In the genomic region with DNA sequence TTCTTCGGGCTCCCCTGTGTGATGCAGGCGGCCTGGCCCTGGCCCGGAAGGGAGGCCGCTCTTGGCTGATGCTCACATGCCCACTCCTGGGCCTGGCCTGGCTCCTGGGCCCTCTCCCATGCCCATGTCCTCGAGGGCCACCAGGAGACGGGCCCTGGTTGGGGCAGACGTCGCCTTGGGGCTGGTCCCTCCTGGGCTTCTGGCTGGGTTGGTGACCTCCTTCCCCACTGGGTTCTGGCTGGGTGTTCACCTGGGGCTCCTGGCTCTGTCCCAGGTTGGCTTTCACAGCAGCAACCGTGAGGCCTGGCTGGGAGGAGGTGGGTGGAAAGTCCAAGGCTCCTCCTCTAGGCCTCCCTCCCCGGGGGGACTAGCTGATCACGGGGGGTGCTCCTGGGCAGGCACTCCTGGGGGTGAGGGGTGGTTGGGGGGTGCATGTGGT, we compare ENCODE assay signal across 1 cellular context.
TF ChIP-seq lines count a peak whose summit lies in the region.

No MANE protein-coding gene starts in this region.

TF ChIP-seq in HepG2, 621 proteins besides CTCF, POLR2A, EP300 and RAD21 (continued from another document and continues in another):
- TF ChIP-seq SPEN (CRISPR knock-in tag; IDR thresholded peaks at IDR 0.05; ENCODE audit: low read depth) (peak; percentile 37; the same call in 1 of the 2 replicates), SMYD3 (CRISPR knock-in tag; IDR thresholded peaks at IDR 0.05) (no peak), ZNF501 (CRISPR knock-in tag; IDR thresholded peaks at IDR 0.05) (peak; percentile 50), SP1 (IDR thresholded peaks at IDR 0.05) (no peak), SP1 (CRISPR knock-in tag; IDR thresholded peaks at IDR 0.05) (no peak), ZNF205 (CRISPR knock-in tag; IDR thresholded peaks at IDR 0.05) (no peak), ZNF225 (CRISPR knock-in tag; IDR thresholded peaks at IDR 0.05) (no peak), HNRNPUL1 (IDR thresholded peaks at IDR 0.05; ENCODE audit: low read depth, low read length) (no peak), YEATS4 (CRISPR knock-in tag; IDR thresholded peaks at IDR 0.05; ENCODE audit: borderline replicate concordance) (peak; percentile 55; the same call in 1 of the 2 replicates), U2AF1 (optimal IDR thresholded peaks at IDR 0.05; ENCODE audit: low read depth, low read length) (no peak), REPIN1 (CRISPR knock-in tag; IDR thresholded peaks at IDR 0.05; ENCODE audit: borderline replicate concordance, low read depth) (peak; percentile 36; the same call in 1 of the 2 replicates), ZNF841 (CRISPR knock-in tag; IDR thresholded peaks at IDR 0.05; ENCODE audit: borderline replicate concordance) (no peak), HNF4A (CRISPR knock-in tag; IDR thresholded peaks at IDR 0.05) (peak; percentile 66), FOSL2 (CRISPR knock-in tag; IDR thresholded peaks at IDR 0.05) (peak; percentile 9; the same call in 1 of the 2 replicates), HOXA5 (CRISPR knock-in tag; IDR thresholded peaks at IDR 0.05) (no peak), ZBTB20 (CRISPR knock-in tag; IDR thresholded peaks at IDR 0.05; ENCODE audit: borderline replicate concordance, low read depth) (peak; percentile 23; the same call in 1 of the 2 replicates), ZNF121 (CRISPR knock-in tag; IDR thresholded peaks at IDR 0.05) (0 out of 2 replicates have a peak, but pooled peaks have one; percentile 11), ZNF263 (CRISPR knock-in tag; IDR thresholded peaks at IDR 0.05) (peak; percentile 79), NR2C2 (CRISPR knock-in tag; IDR thresholded peaks at IDR 0.05; ENCODE audit: borderline replicate concordance) (no peak), ZBTB7A (CRISPR knock-in tag; IDR thresholded peaks at IDR 0.05) (peak; percentile 63; the same call in 1 of the 2 replicates), ZNF264 (CRISPR knock-in tag; IDR thresholded peaks at IDR 0.05) (no peak), ZFY (CRISPR knock-in tag; IDR thresholded peaks at IDR 0.05) (peak; percentile 86), ETV5 (CRISPR knock-in tag; IDR thresholded peaks at IDR 0.05; ENCODE audit: borderline replicate concordance) (peak; percentile 32; the same call in 1 of the 2 replicates), SALL1 (CRISPR knock-in tag; IDR thresholded peaks at IDR 0.05) (peak; percentile 40), KDM6A (CRISPR knock-in tag; IDR thresholded peaks at IDR 0.05; ENCODE audit: low read depth) (no peak), DR1 (CRISPR knock-in tag; IDR thresholded peaks at IDR 0.05) (peak; percentile 54; the same call in 1 of the 2 replicates), SOX6 (IDR thresholded peaks at IDR 0.05) (no peak), SOX6 (CRISPR knock-in tag; IDR thresholded peaks at IDR 0.05) (0 out of 2 replicates have a peak, but pooled peaks have one; percentile 6), ZNF451 (CRISPR knock-in tag; IDR thresholded peaks at IDR 0.05) (no peak), PPARG (CRISPR knock-in tag; conservative IDR thresholded peaks at IDR 0.05) (no peak), ZNF136 (CRISPR knock-in tag; IDR thresholded peaks at IDR 0.05; ENCODE audit: low read depth) (0 out of 2 replicates have a peak, but pooled peaks have one; percentile 78), ZNF510 (CRISPR knock-in tag; IDR thresholded peaks at IDR 0.05; ENCODE audit: low read depth) (0 out of 2 replicates have a peak, but pooled peaks have one; percentile 53)
- TF ChIP-seq, protein P1, sequence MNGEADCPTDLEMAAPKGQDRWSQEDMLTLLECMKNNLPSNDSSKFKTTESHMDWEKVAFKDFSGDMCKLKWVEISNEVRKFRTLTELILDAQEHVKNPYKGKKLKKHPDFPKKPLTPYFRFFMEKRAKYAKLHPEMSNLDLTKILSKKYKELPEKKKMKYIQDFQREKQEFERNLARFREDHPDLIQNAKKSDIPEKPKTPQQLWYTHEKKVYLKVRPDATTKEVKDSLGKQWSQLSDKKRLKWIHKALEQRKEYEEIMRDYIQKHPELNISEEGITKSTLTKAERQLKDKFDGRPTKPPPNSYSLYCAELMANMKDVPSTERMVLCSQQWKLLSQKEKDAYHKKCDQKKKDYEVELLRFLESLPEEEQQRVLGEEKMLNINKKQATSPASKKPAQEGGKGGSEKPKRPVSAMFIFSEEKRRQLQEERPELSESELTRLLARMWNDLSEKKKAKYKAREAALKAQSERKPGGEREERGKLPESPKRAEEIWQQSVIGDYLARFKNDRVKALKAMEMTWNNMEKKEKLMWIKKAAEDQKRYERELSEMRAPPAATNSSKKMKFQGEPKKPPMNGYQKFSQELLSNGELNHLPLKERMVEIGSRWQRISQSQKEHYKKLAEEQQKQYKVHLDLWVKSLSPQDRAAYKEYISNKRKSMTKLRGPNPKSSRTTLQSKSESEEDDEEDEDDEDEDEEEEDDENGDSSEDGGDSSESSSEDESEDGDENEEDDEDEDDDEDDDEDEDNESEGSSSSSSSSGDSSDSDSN (CRISPR knock-in tag; IDR thresholded peaks at IDR 0.05) = peak; percentile 54; the same call in 1 of the 2 replicates
- TF ChIP-seq, protein P2, sequence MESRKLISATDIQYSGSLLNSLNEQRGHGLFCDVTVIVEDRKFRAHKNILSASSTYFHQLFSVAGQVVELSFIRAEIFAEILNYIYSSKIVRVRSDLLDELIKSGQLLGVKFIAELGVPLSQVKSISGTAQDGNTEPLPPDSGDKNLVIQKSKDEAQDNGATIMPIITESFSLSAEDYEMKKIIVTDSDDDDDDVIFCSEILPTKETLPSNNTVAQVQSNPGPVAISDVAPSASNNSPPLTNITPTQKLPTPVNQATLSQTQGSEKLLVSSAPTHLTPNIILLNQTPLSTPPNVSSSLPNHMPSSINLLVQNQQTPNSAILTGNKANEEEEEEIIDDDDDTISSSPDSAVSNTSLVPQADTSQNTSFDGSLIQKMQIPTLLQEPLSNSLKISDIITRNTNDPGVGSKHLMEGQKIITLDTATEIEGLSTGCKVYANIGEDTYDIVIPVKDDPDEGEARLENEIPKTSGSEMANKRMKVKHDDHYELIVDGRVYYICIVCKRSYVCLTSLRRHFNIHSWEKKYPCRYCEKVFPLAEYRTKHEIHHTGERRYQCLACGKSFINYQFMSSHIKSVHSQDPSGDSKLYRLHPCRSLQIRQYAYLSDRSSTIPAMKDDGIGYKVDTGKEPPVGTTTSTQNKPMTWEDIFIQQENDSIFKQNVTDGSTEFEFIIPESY (CRISPR knock-in tag; IDR thresholded peaks at IDR 0.05) = no peak
- TF ChIP-seq, protein P3, sequence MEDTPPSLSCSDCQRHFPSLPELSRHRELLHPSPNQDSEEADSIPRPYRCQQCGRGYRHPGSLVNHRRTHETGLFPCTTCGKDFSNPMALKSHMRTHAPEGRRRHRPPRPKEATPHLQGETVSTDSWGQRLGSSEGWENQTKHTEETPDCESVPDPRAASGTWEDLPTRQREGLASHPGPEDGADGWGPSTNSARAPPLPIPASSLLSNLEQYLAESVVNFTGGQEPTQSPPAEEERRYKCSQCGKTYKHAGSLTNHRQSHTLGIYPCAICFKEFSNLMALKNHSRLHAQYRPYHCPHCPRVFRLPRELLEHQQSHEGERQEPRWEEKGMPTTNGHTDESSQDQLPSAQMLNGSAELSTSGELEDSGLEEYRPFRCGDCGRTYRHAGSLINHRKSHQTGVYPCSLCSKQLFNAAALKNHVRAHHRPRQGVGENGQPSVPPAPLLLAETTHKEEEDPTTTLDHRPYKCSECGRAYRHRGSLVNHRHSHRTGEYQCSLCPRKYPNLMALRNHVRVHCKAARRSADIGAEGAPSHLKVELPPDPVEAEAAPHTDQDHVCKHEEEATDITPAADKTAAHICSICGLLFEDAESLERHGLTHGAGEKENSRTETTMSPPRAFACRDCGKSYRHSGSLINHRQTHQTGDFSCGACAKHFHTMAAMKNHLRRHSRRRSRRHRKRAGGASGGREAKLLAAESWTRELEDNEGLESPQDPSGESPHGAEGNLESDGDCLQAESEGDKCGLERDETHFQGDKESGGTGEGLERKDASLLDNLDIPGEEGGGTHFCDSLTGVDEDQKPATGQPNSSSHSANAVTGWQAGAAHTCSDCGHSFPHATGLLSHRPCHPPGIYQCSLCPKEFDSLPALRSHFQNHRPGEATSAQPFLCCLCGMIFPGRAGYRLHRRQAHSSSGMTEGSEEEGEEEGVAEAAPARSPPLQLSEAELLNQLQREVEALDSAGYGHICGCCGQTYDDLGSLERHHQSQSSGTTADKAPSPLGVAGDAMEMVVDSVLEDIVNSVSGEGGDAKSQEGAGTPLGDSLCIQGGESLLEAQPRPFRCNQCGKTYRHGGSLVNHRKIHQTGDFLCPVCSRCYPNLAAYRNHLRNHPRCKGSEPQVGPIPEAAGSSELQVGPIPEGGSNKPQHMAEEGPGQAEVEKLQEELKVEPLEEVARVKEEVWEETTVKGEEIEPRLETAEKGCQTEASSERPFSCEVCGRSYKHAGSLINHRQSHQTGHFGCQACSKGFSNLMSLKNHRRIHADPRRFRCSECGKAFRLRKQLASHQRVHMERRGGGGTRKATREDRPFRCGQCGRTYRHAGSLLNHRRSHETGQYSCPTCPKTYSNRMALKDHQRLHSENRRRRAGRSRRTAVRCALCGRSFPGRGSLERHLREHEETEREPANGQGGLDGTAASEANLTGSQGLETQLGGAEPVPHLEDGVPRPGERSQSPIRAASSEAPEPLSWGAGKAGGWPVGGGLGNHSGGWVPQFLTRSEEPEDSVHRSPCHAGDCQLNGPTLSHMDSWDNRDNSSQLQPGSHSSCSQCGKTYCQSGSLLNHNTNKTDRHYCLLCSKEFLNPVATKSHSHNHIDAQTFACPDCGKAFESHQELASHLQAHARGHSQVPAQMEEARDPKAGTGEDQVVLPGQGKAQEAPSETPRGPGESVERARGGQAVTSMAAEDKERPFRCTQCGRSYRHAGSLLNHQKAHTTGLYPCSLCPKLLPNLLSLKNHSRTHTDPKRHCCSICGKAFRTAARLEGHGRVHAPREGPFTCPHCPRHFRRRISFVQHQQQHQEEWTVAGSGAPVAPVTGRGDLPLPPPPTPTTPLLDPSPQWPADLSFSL (CRISPR knock-in tag; IDR thresholded peaks at IDR 0.05) = 0 out of 2 replicates have a peak, but pooled peaks have one; percentile 31
- TF ChIP-seq, protein P4, sequence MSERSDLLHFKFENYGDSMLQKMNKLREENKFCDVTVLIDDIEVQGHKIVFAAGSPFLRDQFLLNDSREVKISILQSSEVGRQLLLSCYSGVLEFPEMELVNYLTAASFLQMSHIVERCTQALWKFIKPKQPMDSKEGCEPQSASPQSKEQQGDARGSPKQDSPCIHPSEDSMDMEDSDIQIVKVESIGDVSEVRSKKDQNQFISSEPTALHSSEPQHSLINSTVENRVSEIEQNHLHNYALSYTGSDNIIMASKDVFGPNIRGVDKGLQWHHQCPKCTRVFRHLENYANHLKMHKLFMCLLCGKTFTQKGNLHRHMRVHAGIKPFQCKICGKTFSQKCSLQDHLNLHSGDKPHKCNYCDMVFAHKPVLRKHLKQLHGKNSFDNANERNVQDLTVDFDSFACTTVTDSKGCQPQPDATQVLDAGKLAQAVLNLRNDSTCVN (CRISPR knock-in tag; IDR thresholded peaks at IDR 0.05; ENCODE audit: borderline replicate concordance) = no peak
- TF ChIP-seq, protein P5, sequence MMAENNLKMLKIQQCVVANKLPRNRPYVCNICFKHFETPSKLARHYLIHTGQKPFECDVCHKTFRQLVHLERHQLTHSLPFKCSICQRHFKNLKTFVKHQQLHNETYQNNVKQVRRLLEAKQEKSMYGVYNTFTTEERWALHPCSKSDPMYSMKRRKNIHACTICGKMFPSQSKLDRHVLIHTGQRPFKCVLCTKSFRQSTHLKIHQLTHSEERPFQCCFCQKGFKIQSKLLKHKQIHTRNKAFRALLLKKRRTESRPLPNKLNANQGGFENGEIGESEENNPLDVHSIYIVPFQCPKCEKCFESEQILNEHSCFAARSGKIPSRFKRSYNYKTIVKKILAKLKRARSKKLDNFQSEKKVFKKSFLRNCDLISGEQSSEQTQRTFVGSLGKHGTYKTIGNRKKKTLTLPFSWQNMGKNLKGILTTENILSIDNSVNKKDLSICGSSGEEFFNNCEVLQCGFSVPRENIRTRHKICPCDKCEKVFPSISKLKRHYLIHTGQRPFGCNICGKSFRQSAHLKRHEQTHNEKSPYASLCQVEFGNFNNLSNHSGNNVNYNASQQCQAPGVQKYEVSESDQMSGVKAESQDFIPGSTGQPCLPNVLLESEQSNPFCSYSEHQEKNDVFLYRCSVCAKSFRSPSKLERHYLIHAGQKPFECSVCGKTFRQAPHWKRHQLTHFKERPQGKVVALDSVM (CRISPR knock-in tag; IDR thresholded peaks at IDR 0.05) = peak; percentile 41; the same call in 1 of the 2 replicates
- TF ChIP-seq, protein P6, sequence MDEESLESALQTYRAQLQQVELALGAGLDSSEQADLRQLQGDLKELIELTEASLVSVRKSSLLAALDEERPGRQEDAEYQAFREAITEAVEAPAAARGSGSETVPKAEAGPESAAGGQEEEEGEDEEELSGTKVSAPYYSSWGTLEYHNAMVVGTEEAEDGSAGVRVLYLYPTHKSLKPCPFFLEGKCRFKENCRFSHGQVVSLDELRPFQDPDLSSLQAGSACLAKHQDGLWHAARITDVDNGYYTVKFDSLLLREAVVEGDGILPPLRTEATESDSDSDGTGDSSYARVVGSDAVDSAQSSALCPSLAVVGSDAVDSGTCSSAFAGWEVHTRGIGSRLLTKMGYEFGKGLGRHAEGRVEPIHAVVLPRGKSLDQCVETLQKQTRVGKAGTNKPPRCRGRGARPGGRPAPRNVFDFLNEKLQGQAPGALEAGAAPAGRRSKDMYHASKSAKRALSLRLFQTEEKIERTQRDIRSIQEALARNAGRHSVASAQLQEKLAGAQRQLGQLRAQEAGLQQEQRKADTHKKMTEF (CRISPR knock-in tag; IDR thresholded peaks at IDR 0.05) = no peak
